Comparison of ENCODE assay signal across 9 cellular contexts in the genomic region with DNA sequence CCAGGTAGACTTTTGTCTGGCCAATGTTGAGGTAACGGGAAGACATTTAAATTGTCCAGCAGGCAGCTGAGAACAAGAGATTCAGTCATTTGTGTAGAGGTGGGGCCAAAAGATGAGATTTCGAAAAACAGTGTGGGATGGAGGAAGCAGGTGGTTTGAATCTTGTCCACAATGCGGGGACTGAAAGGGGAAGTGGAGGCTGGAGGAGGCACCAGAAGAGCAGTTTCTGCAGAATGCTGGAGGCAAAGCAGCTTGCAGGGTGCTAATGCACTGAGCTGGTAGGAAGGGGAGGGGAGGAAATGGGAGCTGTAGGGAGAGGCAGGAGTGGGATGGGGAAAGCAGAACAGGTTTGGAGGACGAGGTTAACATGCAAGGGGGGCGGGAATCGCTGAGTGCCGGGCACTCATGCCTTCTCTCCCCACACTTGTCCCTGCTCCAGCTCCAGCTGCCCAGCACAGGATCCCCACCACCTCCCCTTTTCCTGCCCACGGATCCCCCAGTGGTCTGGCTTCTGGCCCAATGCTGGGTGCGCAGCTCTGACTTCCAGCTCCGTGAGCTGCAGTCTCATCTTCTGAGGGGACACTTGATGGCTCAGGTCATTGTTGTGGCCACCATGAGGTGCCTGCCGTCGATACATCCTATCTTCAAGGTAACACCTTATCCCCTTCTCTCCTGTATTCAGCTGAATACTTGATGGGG. TPM values are rescaled to one million over a fixed set of nuclear protein-coding genes. Genes with fewer than 3 reads are reported as not detected.
DNase-seq lines count a peak whose midpoint lies in the region; ATAC-seq and TF ChIP-seq lines count a peak whose summit lies in the region.
"Had no signal": no experiment of that assay in that cellular context is flagged by ENCODE, and none has a peak within 500 bp of the region (broad histone marks: within the 10 kb centered on the region; RNA-seq: fewer than 3 reads in every experiment).

No MANE protein-coding gene starts in this region.

- no peak overlapping the region for H2AFZ ChIP-seq in Karpas-422 (ENCODE audit: low read length)
- H2AFZ ChIP-seq in mesenchymal stem cell (ENCODE audit: low read depth, low read length): no peak overlapping the region
- H2AFZ ChIP-seq: neural progenitor cell had no signal

- H3K4ac ChIP-seq in mesenchymal stem cell (ENCODE audit: low read depth in 1 of 2, low read length in 2 of 2): no peak overlapping the region

- no peak overlapping the region for H2BK15ac ChIP-seq in mesenchymal stem cell (ENCODE audit: low read depth, poor library complexity, severe bottlenecking)

- H3K27ac Mint-ChIP-seq in endodermal cell: no peak overlapping the region
- H3K27ac Mint-ChIP-seq: neural progenitor cell had no signal

- H3K9me3 Mint-ChIP-seq in endodermal cell: no peaks in the 10 kb centered on the region

- peak overlapping the region; percentile 80 for H3K4me2 ChIP-seq in Karpas-422 (ENCODE audit: low read depth, low read length, poor library complexity, severe bottlenecking)
- no peak overlapping the region for H3K4me2 ChIP-seq in mesenchymal stem cell (ENCODE audit: low read length, poor library complexity, severe bottlenecking)
- H3K4me2 ChIP-seq: neural progenitor cell had no signal

- no peak overlapping the region for H3K4me3 Mint-ChIP-seq in endodermal cell

- H3K4me1 ChIP-seq in Karpas-422 (ENCODE audit: low read length) (peaks cover 52% of the 10 kb centered on the region), endodermal cell (ENCODE audit: control insufficient read depth, insufficient read depth, low read length) (no peaks in the 10 kb centered on the region), mesenchymal stem cell (ENCODE audit: control insufficient read depth, insufficient read depth, low read depth, low read length) (no peaks in the 10 kb centered on the region)
- H3K4me1 ChIP-seq: neural progenitor cell had no signal

- H2AK5ac ChIP-seq in mesenchymal stem cell (ENCODE audit: low read length, severe bottlenecking): no peak overlapping the region

- H3K4me3 ChIP-seq in GM12865 (ENCODE audit: low read depth, low read length) (no peak overlapping the region), Karpas-422 (ENCODE audit: low read length) (peak overlapping the region; percentile 67), endodermal cell (ENCODE audit: low read length) (no peak overlapping the region), mesenchymal stem cell (ENCODE audit: insufficient read depth in 1 of 2, low read depth in 1 of 2, low read length in 2 of 2) (no peak overlapping the region)
- H3K4me3 ChIP-seq: neural progenitor cell had no signal

- no peak overlapping the region for H4K8ac ChIP-seq in mesenchymal stem cell (ENCODE audit: low read length)

- H3K36me3 ChIP-seq in Karpas-422 (ENCODE audit: insufficient read depth, low read length) (peaks cover 8% of the 10 kb centered on the region; the same call in 1 of the 2 replicates), endodermal cell (ENCODE audit: control insufficient read depth, insufficient read depth, low read length) (no peaks in the 10 kb centered on the region), mesenchymal stem cell (ENCODE audit: control insufficient read depth in 1 of 2, insufficient read depth in 2 of 2, low read depth in 1 of 2, low read length in 2 of 2) (no peaks in the 10 kb centered on the region)
- H3K36me3 ChIP-seq: neural progenitor cell had no signal

- H3K79me2 ChIP-seq in Karpas-422 (ENCODE audit: low read length): peaks cover 38% of the 10 kb centered on the region

- no peak overlapping the region for H2BK5ac ChIP-seq in mesenchymal stem cell (ENCODE audit: low read depth, low read length, poor library complexity, severe bottlenecking)

- no peak overlapping the region for H4K91ac ChIP-seq in mesenchymal stem cell (ENCODE audit: low read length)

- no peaks in the 10 kb centered on the region for H3K79me1 ChIP-seq in mesenchymal stem cell (replicated peaks; ENCODE audit: low read length, poor library complexity, severe bottlenecking)

- 84 to 86% methylated on average over 4 to 12 of the region's 12 CpGs for WGBS in endodermal cell (ENCODE audit: insufficient coverage in 1 of 2, insufficient read length in 1 of 2), 2 experiments
- 85% methylated on average over 12 of the region's 12 CpGs for WGBS in mesenchymal stem cell

- no peak overlapping the region for H2BK120ac ChIP-seq in mesenchymal stem cell (ENCODE audit: low read depth, low read length)

- no peaks in the 10 kb centered on the region for H3K9me3 ChIP-seq in Karpas-422 (ENCODE audit: low read length)
- H3K9me3 ChIP-seq in endodermal cell (ENCODE audit: control insufficient read depth, low read length): no peaks in the 10 kb centered on the region
- H3K9me3 ChIP-seq in mesenchymal stem cell (ENCODE audit: control insufficient read depth, low read length): no peaks in the 10 kb centered on the region

- H3K9ac ChIP-seq in Karpas-422 (ENCODE audit: low read length) (peak overlapping the region; percentile 76), endodermal cell (ENCODE audit: extremely low read depth, low read length, poor library complexity, severe bottlenecking) (no peak overlapping the region), mesenchymal stem cell (ENCODE audit: low read length) (no peak overlapping the region)
- H3K9ac ChIP-seq: neural progenitor cell had no signal

- no peaks in the 10 kb centered on the region for H4K20me1 ChIP-seq in Karpas-422 (ENCODE audit: insufficient read depth, low read depth, low read length)

- peak overlapping the region; percentile 92 for H3K27ac ChIP-seq in Karpas-422 (ENCODE audit: low read length)
- H3K27ac ChIP-seq in endodermal cell (ENCODE audit: low read depth, low read length): no peak overlapping the region
- H3K27ac ChIP-seq in mesenchymal stem cell (ENCODE audit: low read length, poor library complexity, severe bottlenecking): no peak overlapping the region
- H3K27ac ChIP-seq: neural progenitor cell had no signal

- H2BK12ac ChIP-seq in mesenchymal stem cell (ENCODE audit: low read length in 2 of 2): no peak overlapping the region

- H3K27me3 ChIP-seq in Karpas-422 (ENCODE audit: low read length): no peaks in the 10 kb centered on the region
- peaks cover 26% of the 10 kb centered on the region for H3K27me3 ChIP-seq in endodermal cell (ENCODE audit: control insufficient read depth, insufficient read depth, low read length, poor library complexity, severe bottlenecking)
- H3K27me3 ChIP-seq in mesenchymal stem cell (ENCODE audit: control insufficient read depth in 1 of 2, insufficient read depth in 1 of 2, low read length in 2 of 2): peaks cover 44 to 57% of the 10 kb centered on the region in 2 experiments

- TF ChIP-seq CTCF in GM12865 (IDR thresholded peaks at IDR 0.05; ENCODE audit: insufficient read depth, low read depth, low read length, missing control alignments) (no peak), endodermal cell (conservative IDR thresholded peaks at IDR 0.05) (no peak)

- peak; percentile 64 for ATAC-seq in GM21360 (IDR thresholded peaks at IDR 0.05; ENCODE audit: unreplicated experiment)

- DNase-seq in GM12865 (ENCODE audit: low read depth) (peak; percentile 81), Karpas-422 (peak; percentile 88), endodermal cell (peak; percentile 39), DMS79 (lab: John Stamatoyannopoulos, UW) (no peak), NCI-H69 (lab: John Stamatoyannopoulos, UW) (no peak), mesenchymal stem cell (no peak)
- DNase-seq in NK-92 treated with Interleukin-12 subunit alpha and Interleukin-12 subunit beta, amount 100 ng/mL, for 24 hours (lab: John Stamatoyannopoulos, UW): no peak

- no peaks in the 10 kb centered on the region for H3K36me3 Mint-ChIP-seq in endodermal cell (ENCODE audit: low read depth)

- H3K27me3 Mint-ChIP-seq in endodermal cell (ENCODE audit: insufficient read depth): peaks cover 51% of the 10 kb centered on the region

- H3K23ac ChIP-seq in mesenchymal stem cell (ENCODE audit: low read length in 2 of 2): no peak overlapping the region

- H3K4me1 Mint-ChIP-seq in endodermal cell: peaks cover 3% of the 10 kb centered on the region

- H3K18ac ChIP-seq in mesenchymal stem cell (ENCODE audit: low read depth in 1 of 2, low read length in 2 of 2): no peak overlapping the region

- no peaks in the 10 kb centered on the region for H3K9me2 ChIP-seq in Karpas-422 (replicated peaks; ENCODE audit: insufficient read depth, low read length)

- no peak overlapping the region for H3K14ac ChIP-seq in mesenchymal stem cell (ENCODE audit: low read length in 2 of 2)

RNA-seq across cellular contexts. Expression of gene C17orf100, which starts 9.4 kb away (rescaled TPM):
- 0.18 TPM in 1 of 2 replicates, not detected in the other for total RNA-seq in Karpas-422 (2014; rRNA removed; shearing (Covaris generic); ENCODE audit: low replicate concordance)
- total RNA-seq in endodermal cell: 1 to 10 TPM; 2.7 to 3.0 TPM
- polyA plus RNA-seq in endodermal cell (2013, experiment 1 of 2): 5.2 TPM
- polyA plus RNA-seq in endodermal cell (2013, experiment 2 of 2): 4.6 TPM
- polyA plus RNA-seq in mesenchymal stem cell (2013, experiment 1 of 2): 2.1 TPM
- polyA plus RNA-seq in mesenchymal stem cell (2013, experiment 2 of 2): 1.9 TPM

RNA-seq across cellular contexts. Expression of gene MED31, which starts 9.5 kb away (rescaled TPM):
- total RNA-seq in Karpas-422 (2014; rRNA removed; shearing (Covaris generic); ENCODE audit: low replicate concordance): 11.0 and 45.3 TPM in 2 replicates
- 10 to 100 TPM; 12.8 to 16.6 TPM for total RNA-seq in endodermal cell
- 25.6 TPM for polyA plus RNA-seq in endodermal cell (2013, experiment 1 of 2)
- polyA plus RNA-seq in endodermal cell (2013, experiment 2 of 2): 22.8 TPM
- 58.4 TPM for polyA plus RNA-seq in mesenchymal stem cell (2013, experiment 1 of 2)
- 61.3 TPM for polyA plus RNA-seq in mesenchymal stem cell (2013, experiment 2 of 2)

RNA-seq across cellular contexts. Expression of gene TXNDC17, which starts 20.1 kb away (rescaled TPM):
- total RNA-seq in Karpas-422 (2014; rRNA removed; shearing (Covaris generic); ENCODE audit: low replicate concordance): 75.4 and 83.2 TPM in 2 replicates
- 100 to 1,000 TPM; 135 to 151 TPM for total RNA-seq in endodermal cell
- polyA plus RNA-seq in endodermal cell (2013, experiment 1 of 2): 175 TPM
- 166 TPM for polyA plus RNA-seq in endodermal cell (2013, experiment 2 of 2)
- polyA plus RNA-seq in mesenchymal stem cell (2013, experiment 1 of 2): 162 TPM
- 181 TPM for polyA plus RNA-seq in mesenchymal stem cell (2013, experiment 2 of 2)

RNA-seq across cellular contexts. Expression of gene KIAA0753, which starts 20.4 kb away (rescaled TPM):
- total RNA-seq in Karpas-422 (2014; rRNA removed; shearing (Covaris generic); ENCODE audit: low replicate concordance): 13.7 and 30.5 TPM in 2 replicates
- 10 to 100 TPM; 37.2 to 50.1 TPM for total RNA-seq in endodermal cell
- polyA plus RNA-seq in endodermal cell (2013, experiment 1 of 2): 23.3 TPM
- polyA plus RNA-seq in endodermal cell (2013, experiment 2 of 2): 24.5 TPM
- polyA plus RNA-seq in mesenchymal stem cell (2013, experiment 1 of 2): 9.2 TPM
- 9.4 TPM for polyA plus RNA-seq in mesenchymal stem cell (2013, experiment 2 of 2)

RNA-seq across cellular contexts. Expression of gene SLC13A5, which starts 52.3 kb away (rescaled TPM):
- total RNA-seq in Karpas-422 (2014; rRNA removed; shearing (Covaris generic); ENCODE audit: low replicate concordance): not detected in 2 replicates
- total RNA-seq in endodermal cell: 1 to 10 TPM; 3.9 to 8.4 TPM
- polyA plus RNA-seq in endodermal cell (2013, experiment 1 of 2): 1.5 TPM
- 0.66 TPM for polyA plus RNA-seq in endodermal cell (2013, experiment 2 of 2)
- not detected for polyA plus RNA-seq in mesenchymal stem cell (2013, experiment 1 of 2)
- not detected for polyA plus RNA-seq in mesenchymal stem cell (2013, experiment 2 of 2)

Comparison
In these comparisons a context has a peak if more than half of its experiments do, and no peak if none do; other contexts are left out.
1. DNase-seq: peak in GM12865 (single experiment), Karpas-422 (single experiment) and endodermal cell (single experiment); none in DMS79 (single experiment), NCI-H69 (single experiment), NK-92 treated with Interleukin-12 subunit alpha and Interleukin-12 subunit beta, amount 100 ng/mL, for 24 hours (single experiment) and mesenchymal stem cell (single experiment).